8 cellular contexts compared by ENCODE assay signal in genomic region chr2:110157153-110157793, GRCh38. TPM values are rescaled to one million over a fixed set of nuclear protein-coding genes. Genes with fewer than 3 reads are reported as not detected.
A peak's percentile ranks its signal among the peaks of the same experiment; 100 is the strongest.
DNase-seq lines count a peak whose midpoint lies in the region; ATAC-seq, FAIRE-seq and TF ChIP-seq lines count a peak whose summit lies in the region.

No MANE protein-coding gene starts in this region.

- POLR2A ChIA-PET in A549 (lab: Yijun Ruan, JAX): no interaction called here

- ATAC-seq in A549: peak; percentile 87 to 96
- peak; percentile 52 for ATAC-seq in HG03045 (IDR thresholded peaks at IDR 0.05; ENCODE audit: unreplicated experiment)
- peak; percentile 67 to 75 for ATAC-seq in stimulated activated naive B cell treated with anti-CD40 and anti-IgM and Interleukin-4, amounts not matched to agents 10 μg/mL and 1 μg/mL and 100 μg/mL, for 72 hours (replicated peaks)

- no peak for TF ChIP-seq POLR2A in A549 (IDR thresholded peaks at IDR 0.05; ENCODE audit: low read length)

- no peak overlapping the region for H3K27ac Mint-ChIP-seq in stimulated activated naive B cell treated with anti-CD40 and anti-IgM and Interleukin-4, amounts not matched to agents 10 μg/mL and 1 μg/mL and 100 μg/mL, for 72 hours

- no peak overlapping the region for H3K4me3 ChIP-seq in A549

- H3K4me2 ChIP-seq in A549: peak overlapping the region; percentile 29; the same call in 2 of the 3 replicates

- TF ChIP-seq EP300 in A549 (IDR thresholded peaks at IDR 0.05): no peak

- DNase-seq in A549 (ENCODE audit: low read depth in 1 of 2, low spot score in 1 of 2) (peak; percentile 42 to 80), GM04503 (ENCODE audit: low read depth) (peak; percentile 20), NCI-H446 treated with DMSO at 0.1 percent for 48 hours (lab: John Stamatoyannopoulos, UW) (peak; percentile 29), astrocyte of the hippocampus (ENCODE audit: low read depth, low spot score) (peak; percentile 76), hippocampal formation (lab: John Stamatoyannopoulos, UW) (peak; percentile 3 to 42), NCI-H128 (lab: John Stamatoyannopoulos, UW; ENCODE audit: unreplicated experiment) (no peak)
- DNase-seq in stimulated activated naive B cell treated with anti-CD40 and anti-IgM and Interleukin-4, amounts not matched to agents 10 μg/mL and 1 μg/mL and 100 μg/mL, for 72 hours: peak; percentile 6

- peaks cover 11 to 16% of the 10 kb centered on the region in 2 donors for H3K9me3 Mint-ChIP-seq in stimulated activated naive B cell treated with anti-CD40 and anti-IgM and Interleukin-4, amounts not matched to agents 10 μg/mL and 1 μg/mL and 100 μg/mL, for 72 hours

- TF ChIP-seq RAD21 in A549 (conservative IDR thresholded peaks at IDR 0.05 in 1 of 2, IDR thresholded peaks at IDR 0.05 in 1 of 2): peak; percentile 96 to 97

- peaks cover 5 to 16% of the 10 kb centered on the region in 2 donors for H3K27me3 Mint-ChIP-seq in stimulated activated naive B cell treated with anti-CD40 and anti-IgM and Interleukin-4, amounts not matched to agents 10 μg/mL and 1 μg/mL and 100 μg/mL, for 72 hours

- peaks cover 4 to 5% of the 10 kb centered on the region in 2 donors for H3K4me1 Mint-ChIP-seq in stimulated activated naive B cell treated with anti-CD40 and anti-IgM and Interleukin-4, amounts not matched to agents 10 μg/mL and 1 μg/mL and 100 μg/mL, for 72 hours

- H3K27ac ChIP-seq in A549: peak overlapping the region; percentile 41 to 74; a peak in 5 of 6 replicates

- TF ChIP-seq CTCF in A549 (IDR thresholded peaks at IDR 0.05): peak; percentile 94

- H3K4me1 ChIP-seq in A549: peaks cover 5% of the 10 kb centered on the region; the same call in 1 of the 3 replicates

- H3K36me3 Mint-ChIP-seq in stimulated activated naive B cell treated with anti-CD40 and anti-IgM and Interleukin-4, amounts not matched to agents 10 μg/mL and 1 μg/mL and 100 μg/mL, for 72 hours: peaks cover 6 to 21% of the 10 kb centered on the region in 2 donors

- WGBS in A549 (ENCODE audit: missing lambda C conversion rate): 26% methylated on average over 4 of the region's 4 CpGs

- FAIRE-seq in A549 (lab: Jason Lieb, UNC): no peak

- H3K9me3 ChIP-seq in A549: peaks cover 22% of the 10 kb centered on the region

- H3K4me3 Mint-ChIP-seq in stimulated activated naive B cell treated with anti-CD40 and anti-IgM and Interleukin-4, amounts not matched to agents 10 μg/mL and 1 μg/mL and 100 μg/mL, for 72 hours: no peak overlapping the region

- CTCF ChIA-PET in A549 (lab: Yijun Ruan, JAX): interaction anchor here (0.7 to 2.6 kb wide), 20 partner anchors 9 to 647 kb away, joined by 3 to 28 read pairs (median 4); partner anchors contain the start of gene MALL

TF ChIP-seq in A549, 52 proteins besides CTCF, POLR2A, EP300 and RAD21:
- TF ChIP-seq CBX2 (IDR thresholded peaks at IDR 0.05; ENCODE audit: borderline replicate concordance, low read depth): no peak
- TF ChIP-seq ZFP36 (IDR thresholded peaks at IDR 0.05; ENCODE audit: borderline replicate concordance, partially characterized antibody): no peak
- no peak for TF ChIP-seq JUN (IDR thresholded peaks at IDR 0.05)
- TF ChIP-seq ZC3H11A (IDR thresholded peaks at IDR 0.05): no peak
- TF ChIP-seq HMGXB4 (CRISPR knock-in tag; IDR thresholded peaks at IDR 0.05; ENCODE audit: borderline replicate concordance): no peak
- TF ChIP-seq CBX8 (IDR thresholded peaks at IDR 0.05): no peak
- TF ChIP-seq SMC3 (IDR thresholded peaks at IDR 0.05): peak; percentile 92
- TF ChIP-seq GATA3 (IDR thresholded peaks at IDR 0.05; ENCODE audit: borderline replicate concordance): no peak

RNA-seq across cellular contexts. Expression of gene MALL, which starts 41.7 kb away (rescaled TPM):
- 77.8 and 104 TPM in 2 replicates for polyA plus RNA-seq in A549 (2011; rRNA removed)
- 102 and 121 TPM in 2 replicates for polyA plus RNA-seq in A549 (2012; cell fraction: cytosol; rRNA removed)
- polyA plus RNA-seq in A549 (2012; cell fraction: nucleus; rRNA removed): 43.3 and 60.5 TPM in 2 replicates
- 115 to 123 TPM (median 123 TPM) in 3 replicates for polyA plus RNA-seq in A549 (2017; fragmentation: RNase III; extraction: RNeasy Plus Mini Kit Qiagen cat#74134 plus additional on column Dnase treatment)
- 61.2 and 72.1 TPM in 2 replicates for polyA minus RNA-seq in A549 (2011; rRNA and poly(A)+ RNA removed)

RNA-seq across cellular contexts. Expression of gene NPHP1, which starts 47.5 kb away (rescaled TPM):
- polyA plus RNA-seq in A549 (2011; rRNA removed): 9.6 and 15.4 TPM in 2 replicates
- 2.7 and 2.8 TPM in 2 replicates for polyA plus RNA-seq in A549 (2012; cell fraction: cytosol; rRNA removed)
- polyA plus RNA-seq in A549 (2012; cell fraction: nucleus; rRNA removed): 1.7 and 3.1 TPM in 2 replicates
- polyA plus RNA-seq in A549 (2017; fragmentation: RNase III; extraction: RNeasy Plus Mini Kit Qiagen cat#74134 plus additional on column Dnase treatment): 7.4 to 8.5 TPM (median 8.4 TPM) in 3 replicates
- 1.5 and 2.1 TPM in 2 replicates for polyA minus RNA-seq in A549 (2011; rRNA and poly(A)+ RNA removed)

RNA-seq across cellular contexts. Expression of gene MTLN, which starts 55.1 kb away (rescaled TPM):
- polyA plus RNA-seq in A549 (2011; rRNA removed): 59.3 and 77.5 TPM in 2 replicates
- polyA plus RNA-seq in A549 (2012; cell fraction: cytosol; rRNA removed): 188 and 226 TPM in 2 replicates
- 159 and 166 TPM in 2 replicates for polyA plus RNA-seq in A549 (2012; cell fraction: nucleus; rRNA removed)
- 107 to 123 TPM (median 107 TPM) in 3 replicates for polyA plus RNA-seq in A549 (2017; fragmentation: RNase III; extraction: RNeasy Plus Mini Kit Qiagen cat#74134 plus additional on column Dnase treatment)
- 7.2 and 18.7 TPM in 2 replicates for polyA minus RNA-seq in A549 (2011; rRNA and poly(A)+ RNA removed)
